Comparison of ENCODE assay signal across 23 cellular contexts in genomic region chr4:61805979-61806378, GRCh38.
DNase-seq lines count a peak whose midpoint lies in the region; ATAC-seq and TF ChIP-seq lines count a peak whose summit lies in the region.
"Had no signal": no experiment of that assay in that cellular context is flagged by ENCODE, and none has a peak within 500 bp of the region (broad histone marks: within the 10 kb centered on the region; RNA-seq: fewer than 3 reads in every experiment).

No MANE protein-coding gene starts in this region.

- H3K36me3 Mint-ChIP-seq in activated CD4-positive, alpha-beta T cell treated with anti-CD3 and anti-CD28 coated beads, Interleukin-2, amount 10 ng/mL, durations not matched to agents 7 days and 5 days (ENCODE audit: low read depth), result no peaks in the 10 kb centered on the region

- H3K27ac ChIP-seq in PC-3 (ENCODE audit: low read length) (no peak overlapping the region), foreskin keratinocyte (no peak overlapping the region)
- H3K27ac ChIP-seq: C4-2B, GM23248, HL-60 had no signal

- DNase-seq in A172 (ENCODE audit: low spot score), result peak; percentile 21
- peak; percentile 69 for DNase-seq in PC-3
- peak; percentile 42 for DNase-seq in astrocyte of the spinal cord (ENCODE audit: low read depth, low spot score)
- DNase-seq in foreskin keratinocyte, result peak in 1 of 2 donors; percentile 18
- DNase-seq in activated CD4-positive, alpha-beta T cell treated with anti-CD3 and anti-CD28 coated beads, Interleukin-2, amount 50 U/mL, for 4 hours, result no peak
- no peak for DNase-seq in amniotic stem cell (lab: John Stamatoyannopoulos, UW)
- DNase-seq in COLO829 (ENCODE audit: low spot score), result no peak
- no peak for DNase-seq in activated CD4-positive, alpha-beta T cell treated with anti-CD3 and anti-CD28 coated beads, Interleukin-2, amount 10 ng/mL, durations not matched to agents 7 days and 5 days
- DNase-seq: 8988T; CD8-positive, alpha-beta memory T cell; DMS79; GM23248; H9; HFFc6; KG1; NCI-H1105 treated with DMSO at 0.1 percent for 48 hours; NCI-H2029 treated with DMSO at 0.1 percent for 48 hours; NCI-H226; NCI-H510A treated with DMSO at 0.1 percent for 48 hours; SHP77 had no signal

- no peaks in the 10 kb centered on the region for H3K36me3 ChIP-seq in PC-3 (ENCODE audit: low read depth, low read length)

- H3K79me2 ChIP-seq in PC-3 (ENCODE audit: low read length), result no peaks in the 10 kb centered on the region

- H3K4me1 Mint-ChIP-seq in activated CD4-positive, alpha-beta T cell treated with anti-CD3 and anti-CD28 coated beads, Interleukin-2, amount 10 ng/mL, durations not matched to agents 7 days and 5 days, result no peaks in the 10 kb centered on the region
- H3K4me1 Mint-ChIP-seq: CD8-positive, alpha-beta memory T cell had no signal

- no peak overlapping the region for H2AFZ ChIP-seq in PC-3 (ENCODE audit: low read length)
- H2AFZ ChIP-seq: GM23248 had no signal

- intact Hi-C loops in PC-3 (cut with micrococcal nuclease), result no loop called here

- H3K9me3 Mint-ChIP-seq in activated CD4-positive, alpha-beta T cell treated with anti-CD3 and anti-CD28 coated beads, Interleukin-2, amount 10 ng/mL, durations not matched to agents 7 days and 5 days, result peaks cover 3% of the 10 kb centered on the region
- H3K9me3 Mint-ChIP-seq: H9 had no signal

- H3K27me3 ChIP-seq in PC-3 (ENCODE audit: low read length) (no peaks in the 10 kb centered on the region), foreskin keratinocyte (no peaks in the 10 kb centered on the region)

- no TSS peak for BruUV-seq in PC-3 (replicated peaks; lab: Mats Ljungman, UMichigan)

- H4K20me1 ChIP-seq in PC-3 (ENCODE audit: low read length), result no peaks in the 10 kb centered on the region

- in situ Hi-C loops in astrocyte of the spinal cord (cut with HindIII; ENCODE audit: low sequenced_read_pairs), result no loop called here

- POLR2A ChIA-PET in PC-3 (lab: Charles Lee; ENCODE audit: unreplicated experiment), result no interaction called here
- POLR2A ChIA-PET in activated CD4-positive, alpha-beta T cell treated with anti-CD3 and anti-CD28 coated beads, Interleukin-2, amount 10 ng/mL, durations not matched to agents 7 days and 5 days (lab: Charles Lee), result no interaction called here

- ATAC-seq in PC-3 (peak; percentile 82), foreskin keratinocyte (peak; percentile 64)

- H3K4me2 ChIP-seq in PC-3 (ENCODE audit: low read length), result no peak overlapping the region

- TF ChIP-seq CTCF in PC-3 (conservative IDR thresholded peaks at IDR 0.05; ENCODE audit: low read depth, low read length) (no peak), astrocyte of the spinal cord (IDR thresholded peaks at IDR 0.05; ENCODE audit: low read depth, low read length) (no peak), foreskin keratinocyte (conservative IDR thresholded peaks at IDR 0.05) (no peak)

- no peaks in the 10 kb centered on the region for H3K9me3 ChIP-seq in PC-3 (ENCODE audit: low read length)

- no peaks in the 10 kb centered on the region for H3K4me1 ChIP-seq in PC-3 (ENCODE audit: insufficient read depth, low read length)
- no peaks in the 10 kb centered on the region for H3K4me1 ChIP-seq in foreskin keratinocyte

- no peak overlapping the region for H3K9ac ChIP-seq in PC-3 (ENCODE audit: low read length)
- H3K9ac ChIP-seq: GM23248 had no signal

- H3K9me2 ChIP-seq in PC-3 (replicated peaks; ENCODE audit: low read length), result no peaks in the 10 kb centered on the region

- CTCF ChIA-PET in PC-3 (lab: Charles Lee), result no interaction called here
- CTCF ChIA-PET in activated CD4-positive, alpha-beta T cell treated with anti-CD3 and anti-CD28 coated beads, Interleukin-2, amount 10 ng/mL, durations not matched to agents 7 days and 5 days (lab: Charles Lee), result no interaction called here

- H3K4me3 ChIP-seq in PC-3 (ENCODE audit: low read length) (no peak overlapping the region), astrocyte of the spinal cord (ENCODE audit: low read depth, low read length) (no peak overlapping the region)
- H3K4me3 ChIP-seq: GM23248, SK-N-MC had no signal

- no peaks in the 10 kb centered on the region for H3F3A ChIP-seq in PC-3 (ENCODE audit: low read length, unreplicated experiment)

- no peak overlapping the region for H3K4me3 Mint-ChIP-seq in activated CD4-positive, alpha-beta T cell treated with anti-CD3 and anti-CD28 coated beads, Interleukin-2, amount 10 ng/mL, durations not matched to agents 7 days and 5 days
- H3K4me3 Mint-ChIP-seq: CD8-positive, alpha-beta memory T cell; H9; HFFc6 had no signal

- no peak overlapping the region for H3K27ac Mint-ChIP-seq in activated CD4-positive, alpha-beta T cell treated with anti-CD3 and anti-CD28 coated beads, Interleukin-2, amount 10 ng/mL, durations not matched to agents 7 days and 5 days
- H3K27ac Mint-ChIP-seq: CD8-positive, alpha-beta memory T cell; H9; HFFc6 had no signal

- H3K27me3 Mint-ChIP-seq in activated CD4-positive, alpha-beta T cell treated with anti-CD3 and anti-CD28 coated beads, Interleukin-2, amount 10 ng/mL, durations not matched to agents 7 days and 5 days, result no peaks in the 10 kb centered on the region
- H3K27me3 Mint-ChIP-seq: CD8-positive, alpha-beta memory T cell had no signal

Comparison
In these comparisons a context has a peak if more than half of its experiments do, and no peak if none do; other contexts are left out.
1. DNase-seq: peak in A172 (single experiment), PC-3 (single experiment) and astrocyte of the spinal cord (single experiment); none in activated CD4-positive, alpha-beta T cell treated with anti-CD3 and anti-CD28 coated beads, Interleukin-2, amount 50 U/mL, for 4 hours (0 of 2), amniotic stem cell (single experiment), COLO829 (single experiment) and activated CD4-positive, alpha-beta T cell treated with anti-CD3 and anti-CD28 coated beads, Interleukin-2, amount 10 ng/mL, durations not matched to agents 7 days and 5 days (single experiment).